19 cellular contexts compared by ENCODE assay signal in the genomic region with DNA sequence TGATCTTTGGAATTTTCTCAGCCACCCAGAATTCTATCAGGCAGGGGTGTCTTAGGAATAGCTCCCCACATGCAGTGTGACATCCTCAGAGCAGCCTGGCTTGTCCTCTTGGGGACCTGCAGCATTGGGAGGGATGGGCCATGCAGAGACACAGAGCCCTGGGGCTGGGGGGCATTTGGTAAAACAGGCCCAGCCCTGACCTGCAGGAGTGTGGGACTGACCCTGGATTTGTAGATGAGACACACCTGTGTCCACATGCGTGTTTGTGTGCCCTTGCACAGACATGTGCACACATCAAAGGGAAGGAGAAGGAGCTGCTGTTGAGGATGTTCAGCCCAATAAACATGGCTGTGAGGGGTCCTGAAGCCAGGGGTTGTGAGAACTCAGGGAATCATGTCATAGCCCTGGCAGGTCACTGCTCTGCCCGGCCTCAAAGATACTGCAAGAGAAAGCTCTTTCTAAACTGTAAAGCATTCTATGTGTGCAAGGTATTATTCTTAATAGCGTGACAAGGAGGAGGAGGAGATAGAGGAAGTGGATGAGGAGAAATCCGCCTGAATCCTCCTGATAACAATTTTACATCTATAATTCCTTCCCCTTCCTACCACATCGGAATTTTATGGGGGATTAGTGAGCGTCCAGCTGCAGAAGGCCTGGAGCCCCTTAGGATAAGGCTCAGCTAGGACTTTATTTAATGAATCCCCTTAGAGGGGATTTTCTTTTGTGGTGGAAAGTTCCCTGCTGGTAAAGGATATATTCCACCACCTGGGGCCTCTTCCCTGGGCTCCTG.
"Had no signal": no experiment of that assay in that cellular context is flagged by ENCODE, and none has a peak within 500 bp of the region (broad histone marks: within the 10 kb centered on the region; RNA-seq: fewer than 3 reads in every experiment).

No MANE protein-coding gene starts in this region.

- ATAC-seq: left lobe of liver, right cardiac atrium, SK-N-SH treated with all-trans-retinoic acid at 6 μM for 48 hours, T-cell had no signal

- DNase-seq: activated CD4-positive, alpha-beta memory T cell treated with anti-CD3 and anti-CD28 coated beads for 36 hours; activated CD4-positive, alpha-beta T cell treated with anti-CD3 and anti-CD28 coated beads for 4 hours; activated naive CD4-positive, alpha-beta T cell; activated naive CD8-positive, alpha-beta T cell treated with anti-CD3 and anti-CD28 coated beads, Interleukin-2, amount 10 ng/mL, durations not matched to agents 7 days and 5 days; activated T-cell treated with anti-CD3 and anti-CD28 coated beads for 4 hours; amygdala; dorsolateral prefrontal cortex; foreskin melanocyte; kidney; midbrain; nephron progenitor cell; right cardiac atrium; T-cell; T1000; testis had no signal

- H3K27ac ChIP-seq: cardiac muscle cell, dorsolateral prefrontal cortex, prostate gland, testis had no signal

- H3K4me3 ChIP-seq: cardiac muscle cell, dorsolateral prefrontal cortex, prostate gland, testis had no signal
